In the genomic region with DNA sequence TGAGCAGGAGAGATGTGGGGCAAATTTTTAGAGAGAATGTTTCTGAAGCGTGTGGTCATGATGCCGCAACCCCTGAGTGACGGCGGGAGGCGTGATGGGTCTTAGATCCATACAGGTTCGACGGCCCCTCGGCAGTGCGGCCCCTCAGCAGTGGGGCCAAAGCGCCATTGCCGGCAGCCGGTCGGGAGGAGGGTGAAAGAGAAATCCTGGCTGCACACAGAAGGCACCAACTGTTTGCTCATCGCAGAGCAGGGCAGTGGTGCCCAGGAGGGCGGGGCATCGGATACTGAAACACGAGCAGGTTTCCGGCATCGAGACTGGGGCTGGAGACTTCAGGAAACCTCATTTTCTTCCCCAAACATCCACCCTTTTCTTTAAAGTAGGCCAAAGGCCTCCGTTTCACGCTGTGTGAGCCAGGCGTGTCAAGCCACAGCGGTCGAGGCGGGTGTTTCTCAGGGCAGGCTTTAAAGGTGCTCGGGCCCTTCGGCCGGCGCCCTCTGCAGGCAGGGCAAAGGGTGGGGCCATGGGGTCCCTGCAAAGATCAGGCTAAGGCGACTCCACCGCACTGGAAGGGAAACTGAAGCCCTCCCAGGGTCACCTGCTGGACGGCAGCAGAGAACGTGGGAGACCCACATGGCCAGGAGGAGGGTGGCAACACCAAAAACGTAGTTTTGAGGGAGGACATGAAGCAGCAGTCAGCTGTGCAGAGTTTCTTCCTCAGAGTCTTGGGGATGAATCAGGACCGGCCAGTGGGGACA, we compare ENCODE assay signal across 18 cellular contexts. TPM values are rescaled to one million over a fixed set of nuclear protein-coding genes. Genes with fewer than 3 reads are reported as not detected.
A peak's percentile ranks its signal among the peaks of the same experiment; 100 is the strongest.
DNase-seq lines count a peak whose midpoint lies in the region; ATAC-seq, FAIRE-seq and TF ChIP-seq lines count a peak whose summit lies in the region.
"Had no signal": no experiment of that assay in that cellular context is flagged by ENCODE, and none has a peak within 500 bp of the region (broad histone marks: within the 10 kb centered on the region; RNA-seq: fewer than 3 reads in every experiment).

No MANE protein-coding gene starts in this region.

- H3K36me3 Mint-ChIP-seq in activated naive CD4-positive, alpha-beta T cell treated with anti-CD3 and anti-CD28 coated beads, Interleukin-2, amount 10 ng/mL, durations not matched to agents 7 days and 5 days, result no peaks in the 10 kb centered on the region
- H3K36me3 Mint-ChIP-seq: CD4-positive, CD25-positive, alpha-beta regulatory T cell had no signal

- no peak overlapping the region for H3K27ac Mint-ChIP-seq in activated naive CD4-positive, alpha-beta T cell treated with anti-CD3 and anti-CD28 coated beads, Interleukin-2, amount 10 ng/mL, durations not matched to agents 7 days and 5 days
- H3K27ac Mint-ChIP-seq in stimulated activated naive CD8-positive, alpha-beta T cell treated with anti-CD3 and anti-CD28 coated beads, Interleukin-15, amount 100 ng/mL, for 72 hours, result peak overlapping the region in 1 of 2 donors; percentile 48
- H3K27ac Mint-ChIP-seq: CD4-positive, CD25-positive, alpha-beta regulatory T cell had no signal

- no peak overlapping the region for H2BK120ac ChIP-seq in neuronal stem cell (ENCODE audit: low read depth, low read length)

- H3K18ac ChIP-seq in neuronal stem cell (ENCODE audit: low read length), result peak overlapping the region; percentile 34

- no peak overlapping the region for H3K4me3 ChIP-seq in neuronal stem cell (ENCODE audit: low read length in 2 of 2)
- H3K4me3 ChIP-seq: PC-9 had no signal

- no peak overlapping the region for H3K27ac ChIP-seq in neuronal stem cell (replicated peaks; ENCODE audit: low read length)
- H3K27ac ChIP-seq: KMS-11, PC-9 had no signal

- peak; percentile 18 for DNase-seq in activated naive CD4-positive, alpha-beta T cell treated with anti-CD3 and anti-CD28 coated beads, Interleukin-2, amount 10 ng/mL, durations not matched to agents 7 days and 5 days
- DNase-seq in activated naive CD4-positive, alpha-beta T cell (lab: John Stamatoyannopoulos, UW), result no peak
- DNase-seq in ecto neural progenitor cell (ENCODE audit: low spot score) (peak; percentile 36), neuronal stem cell (ENCODE audit: low spot score) (no peak), NCI-H2227 (lab: John Stamatoyannopoulos, UW; ENCODE audit: unreplicated experiment) (no peak), GM12892 (ENCODE audit: insufficient read length) (no peak)
- no peak for DNase-seq in stimulated activated naive CD8-positive, alpha-beta T cell treated with anti-CD3 and anti-CD28 coated beads, Interleukin-15, amount 100 ng/mL, for 72 hours
- DNase-seq: CD4-positive, CD25-positive, alpha-beta regulatory T cell; DMS53; NCI-H1092; NCI-H2107; NCI-H69; NK-92 treated with Interleukin-12 subunit alpha and Interleukin-12 subunit beta, amount 100 ng/mL, for 24 hours; PC-9 had no signal

- H2BK5ac ChIP-seq in neuronal stem cell (ENCODE audit: low read length), result no peak overlapping the region

- H3K27me3 ChIP-seq in neuronal stem cell (ENCODE audit: control insufficient read depth in 3 of 3, insufficient read depth in 3 of 3, low read depth in 1 of 3, low read length in 3 of 3), result peaks cover 0 to 33% (median 0%) of the 10 kb centered on the region in 3 experiments

- no peak for ATAC-seq in stimulated activated naive CD8-positive, alpha-beta T cell treated with anti-CD3 and anti-CD28 coated beads, Interleukin-15, amount 100 ng/mL, for 72 hours
- no peak for ATAC-seq in HG03025 (IDR thresholded peaks at IDR 0.05; ENCODE audit: low FRiP score, unreplicated experiment)

- H2AFZ ChIP-seq in neuronal stem cell (ENCODE audit: low read length), result no peak overlapping the region
- H2AFZ ChIP-seq: PC-9 had no signal

- no peak overlapping the region for H2BK12ac ChIP-seq in neuronal stem cell (ENCODE audit: low read length)

- H2BK15ac ChIP-seq in neuronal stem cell (ENCODE audit: low read length), result no peak overlapping the region

- no peak overlapping the region for H3K4me3 Mint-ChIP-seq in activated naive CD4-positive, alpha-beta T cell treated with anti-CD3 and anti-CD28 coated beads, Interleukin-2, amount 10 ng/mL, durations not matched to agents 7 days and 5 days
- H3K4me3 Mint-ChIP-seq in stimulated activated naive CD8-positive, alpha-beta T cell treated with anti-CD3 and anti-CD28 coated beads, Interleukin-15, amount 100 ng/mL, for 72 hours, result no peak overlapping the region
- H3K4me3 Mint-ChIP-seq: CD4-positive, CD25-positive, alpha-beta regulatory T cell had no signal

- peak overlapping the region; percentile 72 for H3K14ac ChIP-seq in neuronal stem cell (ENCODE audit: low read length)

- H3K36me3 ChIP-seq in neuronal stem cell (replicated peaks in 1 of 2; ENCODE audit: control insufficient read depth in 2 of 2, insufficient read depth in 2 of 2, low read length in 2 of 2), result no peaks in the 10 kb centered on the region

- no peak overlapping the region for H3K4ac ChIP-seq in neuronal stem cell (ENCODE audit: low read length)

- no peak overlapping the region for H3K4me2 ChIP-seq in neuronal stem cell (ENCODE audit: insufficient read depth, low read length, poor library complexity, severe bottlenecking)
- H3K4me2 ChIP-seq: KMS-11, PC-9 had no signal

- no peak for FAIRE-seq in GM12892 (lab: Jason Lieb, UNC)
- FAIRE-seq: A204.1, GM18507 had no signal

- no peak overlapping the region for H3K23ac ChIP-seq in neuronal stem cell (ENCODE audit: low read depth, low read length, poor library complexity)

- peaks cover 0 to 3% of the 10 kb centered on the region in 2 donors for H3K9me3 ChIP-seq in neuronal stem cell (replicated peaks in 1 of 2; ENCODE audit: control insufficient read depth in 2 of 2, insufficient read depth in 1 of 2, low read depth in 1 of 2, low read length in 2 of 2)

- CTCF ChIA-PET in activated naive CD4-positive, alpha-beta T cell treated with anti-CD3 and anti-CD28 coated beads, Interleukin-2, amount 10 ng/mL, durations not matched to agents 7 days and 5 days (lab: Charles Lee), result no interaction called here

- H3K4me1 ChIP-seq in neuronal stem cell (ENCODE audit: control insufficient read depth in 2 of 2, insufficient read depth in 1 of 2, low read depth in 1 of 2, low read length in 2 of 2), result no peaks in the 10 kb centered on the region

- H4K91ac ChIP-seq in neuronal stem cell (ENCODE audit: low read depth, low read length, poor library complexity), result no peak overlapping the region

- TF ChIP-seq POLR2A in GM12892 (IDR thresholded peaks at IDR 0.05; ENCODE audit: low read depth, low read length), result no peak

- no peak overlapping the region for H4K8ac ChIP-seq in neuronal stem cell (ENCODE audit: low read depth, low read length)

- H3K79me1 ChIP-seq in neuronal stem cell (ENCODE audit: low read depth, low read length), result no peaks in the 10 kb centered on the region

- no peak overlapping the region for H3K9ac ChIP-seq in neuronal stem cell (ENCODE audit: low read depth, low read length, poor library complexity)
- H3K9ac ChIP-seq: KMS-11 had no signal

- no CpG with 5 or more reads among the region's 35 CpGs for WGBS in neuronal stem cell (ENCODE audit: extremely low coverage in 2 of 2, insufficient read length in 2 of 2, insufficient replicate concordance in 1 of 2), 2 donors

- no peaks in the 10 kb centered on the region for H3K4me1 Mint-ChIP-seq in activated naive CD4-positive, alpha-beta T cell treated with anti-CD3 and anti-CD28 coated beads, Interleukin-2, amount 10 ng/mL, durations not matched to agents 7 days and 5 days
- H3K4me1 Mint-ChIP-seq in stimulated activated naive CD8-positive, alpha-beta T cell treated with anti-CD3 and anti-CD28 coated beads, Interleukin-15, amount 100 ng/mL, for 72 hours, result no peaks in the 10 kb centered on the region
- H3K4me1 Mint-ChIP-seq: CD4-positive, CD25-positive, alpha-beta regulatory T cell had no signal

- H2AK5ac ChIP-seq in neuronal stem cell (ENCODE audit: low read depth, low read length), result no peak overlapping the region

- H3K27me3 Mint-ChIP-seq in activated naive CD4-positive, alpha-beta T cell treated with anti-CD3 and anti-CD28 coated beads, Interleukin-2, amount 10 ng/mL, durations not matched to agents 7 days and 5 days, result peaks cover 5% of the 10 kb centered on the region
- peaks cover 27% of the 10 kb centered on the region for H3K27me3 Mint-ChIP-seq in stimulated activated naive CD8-positive, alpha-beta T cell treated with anti-CD3 and anti-CD28 coated beads, Interleukin-15, amount 100 ng/mL, for 72 hours
- H3K27me3 Mint-ChIP-seq: CD4-positive, CD25-positive, alpha-beta regulatory T cell had no signal

- H3K9me3 Mint-ChIP-seq in activated naive CD4-positive, alpha-beta T cell treated with anti-CD3 and anti-CD28 coated beads, Interleukin-2, amount 10 ng/mL, durations not matched to agents 7 days and 5 days, result no peaks in the 10 kb centered on the region
- no peaks in the 10 kb centered on the region for H3K9me3 Mint-ChIP-seq in stimulated activated naive CD8-positive, alpha-beta T cell treated with anti-CD3 and anti-CD28 coated beads, Interleukin-15, amount 100 ng/mL, for 72 hours

RNA-seq across cellular contexts. Expression of a gene that starts 42.0 kb away (rescaled TPM):
- 26.3 TPM for polyA plus RNA-seq in neuronal stem cell (2013, experiment 1 of 2)
- 26.5 TPM for polyA plus RNA-seq in neuronal stem cell (2013, experiment 2 of 2)
- 24.1 TPM for polyA plus RNA-seq in GM12892 (2012; ENCODE audit: missing spikeins)

Comparison
In these comparisons a context has a peak if more than half of its experiments do, and no peak if none do; other contexts are left out.
1. DNase-seq: peak in activated naive CD4-positive, alpha-beta T cell treated with anti-CD3 and anti-CD28 coated beads, Interleukin-2, amount 10 ng/mL, durations not matched to agents 7 days and 5 days (single experiment) and ecto neural progenitor cell (single experiment); none in activated naive CD4-positive, alpha-beta T cell (0 of 4), neuronal stem cell (single experiment), stimulated activated naive CD8-positive, alpha-beta T cell treated with anti-CD3 and anti-CD28 coated beads, Interleukin-15, amount 100 ng/mL, for 72 hours (0 of 2), NCI-H2227 (single experiment) and GM12892 (single experiment).